In genomic region chr2:64989982-64990614, GRCh38 we compare ENCODE assay signal across 8 cellular contexts. TPM values are rescaled to one million over a fixed set of nuclear protein-coding genes. Genes with fewer than 3 reads are reported as not detected.
A peak's percentile ranks its signal among the peaks of the same experiment; 100 is the strongest.
DNase-seq lines count a peak whose midpoint lies in the region; TF ChIP-seq lines count a peak whose summit lies in the region.

No MANE protein-coding gene starts in this region.

- no peaks in the 10 kb centered on the region for H3K9me2 ChIP-seq in Karpas-422 (replicated peaks; ENCODE audit: insufficient read depth, low read length)

- H3K27ac ChIP-seq in Karpas-422 (ENCODE audit: low read length) = peak overlapping the region; percentile 90
- H3K27ac ChIP-seq in adrenal gland = peak overlapping the region in 3 of 5 donors; percentile 96 to 99 (median 99)
- H3K27ac ChIP-seq in thymus (ENCODE audit: low read depth) = no peak overlapping the region

- H3K4me2 ChIP-seq in Karpas-422 (ENCODE audit: low read depth, low read length, poor library complexity, severe bottlenecking) = peak overlapping the region; percentile 81

- no peak for TF ChIP-seq CTCF in adrenal gland (IDR thresholded peaks at IDR 0.05)

- H3K4me1 ChIP-seq in Karpas-422 (ENCODE audit: low read length) = peaks cover 70% of the 10 kb centered on the region
- peaks cover 16 to 36% of the 10 kb centered on the region in 2 donors for H3K4me1 ChIP-seq in adrenal gland (replicated peaks in 1 of 2)
- peaks cover 30% of the 10 kb centered on the region for H3K4me1 ChIP-seq in thymus (ENCODE audit: control insufficient read depth, insufficient read depth, low read length)

- H3K9me3 ChIP-seq in Karpas-422 (ENCODE audit: low read length) (no peaks in the 10 kb centered on the region), adrenal gland (replicated peaks in 1 of 3) (no peaks in the 10 kb centered on the region), thymus (ENCODE audit: control insufficient read depth) (no peaks in the 10 kb centered on the region)

- peaks cover 36% of the 10 kb centered on the region for H4K20me1 ChIP-seq in Karpas-422 (ENCODE audit: insufficient read depth, low read depth, low read length)

- intact Hi-C loops in adrenal gland (cut with DNase I) = loop anchor here in 1 of 2 donors (5.0 kb wide), 1 partner anchor 37 kb away; no protein-coding TSS in a partner anchor

- H3K4me3 ChIP-seq in Karpas-422 (ENCODE audit: low read length) (peak overlapping the region; percentile 85), adrenal gland (peak overlapping the region in 3 of 4 donors; percentile 46 to 98 (median 78)), thymus (ENCODE audit: low read length) (peak overlapping the region; percentile 82)

- H3K79me2 ChIP-seq in Karpas-422 (ENCODE audit: low read length) = peaks cover 64% of the 10 kb centered on the region

- H2AFZ ChIP-seq in Karpas-422 (ENCODE audit: low read length) = no peak overlapping the region

- H3K36me3 ChIP-seq in Karpas-422 (ENCODE audit: insufficient read depth, low read length) = peaks cover 32% of the 10 kb centered on the region
- H3K36me3 ChIP-seq in adrenal gland (replicated peaks in 1 of 2) = no peaks in the 10 kb centered on the region
- H3K36me3 ChIP-seq in thymus (ENCODE audit: control insufficient read depth, insufficient read depth) = no peaks in the 10 kb centered on the region

- DNase-seq in NCI-H82 (lab: John Stamatoyannopoulos, UW) (peak; percentile 36), NCI-H82 treated with DMSO at 0.1 percent for 48 hours (lab: John Stamatoyannopoulos, UW; ENCODE audit: unreplicated experiment) (no peak), Karpas-422 (peak; percentile 84), adrenal gland (peak in 2 of 7 donors; percentile 27 to 37), left kidney (ENCODE audit: low read depth, low spot score) (peak; percentile 51), NCI-H226 (no peak), SKM-1 treated with dmso at 0.1 percent for 144 hours (lab: John Stamatoyannopoulos, UW; ENCODE audit: unreplicated experiment) (no peak)

- H3K27me3 ChIP-seq in Karpas-422 (ENCODE audit: low read length) (no peaks in the 10 kb centered on the region), adrenal gland (no peaks in the 10 kb centered on the region), thymus (ENCODE audit: control insufficient read depth, insufficient read depth) (no peaks in the 10 kb centered on the region)

- TF ChIP-seq POLR2A in adrenal gland (IDR thresholded peaks at IDR 0.05) = no peak

- peak overlapping the region; percentile 98 for H3K9ac ChIP-seq in Karpas-422 (ENCODE audit: low read length)

- WGBS in adrenal gland, 4 donors = 32 to 50% (median 42%) methylated on average over 20 to 35 of the region's 35 CpGs
- 29% methylated on average over 35 of the region's 35 CpGs for WGBS in thymus

RNA-seq across cellular contexts. Expression of gene SLC1A4, which starts 0.9 kb away (rescaled TPM):
- 114 and 120 TPM in 2 replicates for total RNA-seq in Karpas-422 (2014; rRNA removed; shearing (Covaris generic); ENCODE audit: low replicate concordance)
- 100 to 1,000 TPM in 2 of 8 donors, 10 to 100 TPM in 6; 40.5 to 124 (median 60.0) TPM for total RNA-seq in adrenal gland
- 100 to 1,000 TPM in 1 of 3 donors, 10 to 100 TPM in 2; 13.0 to 196 (median 15.3) TPM for polyA plus RNA-seq in adrenal gland
- polyA plus RNA-seq in thymus = 4.9 TPM

Comparison
In these comparisons a context has a peak if more than half of its experiments do, and no peak if none do; other contexts are left out.
1. DNase-seq: peak in NCI-H82 (single experiment), Karpas-422 (single experiment) and left kidney (single experiment); none in NCI-H82 treated with DMSO at 0.1 percent for 48 hours (single experiment), NCI-H226 (single experiment) and SKM-1 treated with dmso at 0.1 percent for 144 hours (single experiment).
2. Peak in every context shown above with its lines, with median percentiles within 50 percentile points of each other: H3K4me3 ChIP-seq.